In genomic region chr15:69939513-69940440, GRCh38 we compare ENCODE assay signal across 19 cellular contexts.
DNase-seq lines count a peak whose midpoint lies in the region; ATAC-seq and TF ChIP-seq lines count a peak whose summit lies in the region.
"Had no signal": no experiment of that assay in that cellular context is flagged by ENCODE, and none has a peak within 500 bp of the region (broad histone marks: within the 10 kb centered on the region; RNA-seq: fewer than 3 reads in every experiment).

No MANE protein-coding gene starts in this region.

- H3K27me3 ChIP-seq in H9 (ENCODE audit: insufficient read depth, low read length): no peaks in the 10 kb centered on the region
- no peaks in the 10 kb centered on the region for H3K27me3 ChIP-seq in trophoblast cell (ENCODE audit: insufficient read depth, low read length)
- H3K27me3 ChIP-seq: thyroid gland had no signal

- H2BK12ac ChIP-seq in H9 (ENCODE audit: insufficient read length, low read depth, low read length) (no peak overlapping the region), trophoblast cell (ENCODE audit: low read length) (no peak overlapping the region)

- no peak overlapping the region for H2AK5ac ChIP-seq in H9 (ENCODE audit: insufficient read length, low read length)
- no peak overlapping the region for H2AK5ac ChIP-seq in trophoblast cell (ENCODE audit: low read length)

- no peak overlapping the region for H3K4me3 ChIP-seq in trophoblast cell (ENCODE audit: low read depth, low read length)
- H3K4me3 ChIP-seq: thyroid gland had no signal

- no peak overlapping the region for H4K91ac ChIP-seq in H9 (ENCODE audit: insufficient read length, low read depth, low read length)
- no peak overlapping the region for H4K91ac ChIP-seq in trophoblast cell (ENCODE audit: low read depth, low read length)

- H2BK120ac ChIP-seq in H9 (ENCODE audit: low read depth, low read length, poor library complexity, severe bottlenecking): no peak overlapping the region
- no peak overlapping the region for H2BK120ac ChIP-seq in trophoblast cell (ENCODE audit: insufficient read depth, low read length, poor library complexity)

- H3K27me3 Mint-ChIP-seq in H9 (ENCODE audit: low read depth) (peaks cover 3% of the 10 kb centered on the region), activated B cell treated with CpG ODN at 0.5 μM for 24 hours (peaks cover 3% of the 10 kb centered on the region)
- H3K27me3 Mint-ChIP-seq: activated naive CD4-positive, alpha-beta T cell treated with anti-CD3 and anti-CD28 coated beads, Interleukin-2, amount 50 U/mL, for 24 hours had no signal

- intact Hi-C loops in activated B cell treated with CpG ODN at 0.5 μM for 24 hours (cut with micrococcal nuclease): no loop called here

- no peak overlapping the region for H2BK15ac ChIP-seq in H9 (ENCODE audit: low read depth, low read length)

- H2AFZ ChIP-seq in H9 (ENCODE audit: low read length) (no peak overlapping the region), trophoblast cell (ENCODE audit: insufficient read depth, low read length, poor library complexity) (no peak overlapping the region)

- H3K4me2 ChIP-seq in H9 (ENCODE audit: insufficient read depth, insufficient read length, low read length) (no peak overlapping the region), trophoblast cell (ENCODE audit: low read length) (no peak overlapping the region)

- H3K27ac Mint-ChIP-seq in H9: peak overlapping the region in 1 of 3 experiments; percentile 40; a peak in 3 of 7 replicates
- H3K27ac Mint-ChIP-seq in activated B cell treated with CpG ODN at 0.5 μM for 24 hours: peak overlapping the region; percentile 56
- H3K27ac Mint-ChIP-seq: activated CD4-positive, alpha-beta T cell treated with anti-CD3 and anti-CD28 coated beads for 36 hours; activated naive CD4-positive, alpha-beta T cell treated with anti-CD3 and anti-CD28 coated beads, Interleukin-2, amount 50 U/mL, for 24 hours; T-helper 1 cell treated with Interleukin-12 subunit alpha and Interleukin-12 subunit beta and Interleukin-4 antibody, amounts not matched to agents 30 μg/mL and 1 μg/mL, for 36 hours had no signal

- H3K14ac ChIP-seq in H9 (ENCODE audit: insufficient read depth, low read length) (no peak overlapping the region), trophoblast cell (ENCODE audit: low read length) (no peak overlapping the region)

- CTCF ChIA-PET in activated B cell treated with CpG ODN at 0.5 μM for 24 hours (lab: Charles Lee): no interaction called here

- peak; percentile 83 for DNase-seq in H9
- no peak for DNase-seq in activated B cell treated with CpG ODN at 0.5 μM for 24 hours
- peak in 29 of 51 donors; percentile 5 to 65 (median 39) for DNase-seq in hypothalamus (lab: John Stamatoyannopoulos, UW)
- DNase-seq in trophoblast cell: peak; percentile 16 to 46
- no peak for DNase-seq in DMS79 treated with DMSO at 0.1 percent for 48 hours (lab: John Stamatoyannopoulos, UW)
- DNase-seq in HK-2 (ENCODE audit: unreplicated experiment): no peak
- no peak for DNase-seq in activated CD4-positive, alpha-beta T cell treated with anti-CD3 and anti-CD28 coated beads for 1 hour
- no peak for DNase-seq in AG20443 (ENCODE audit: low spot score)
- DNase-seq: activated CD4-positive, alpha-beta T cell treated with anti-CD3 and anti-CD28 coated beads for 36 hours; Calu3; foreskin melanocyte; NCI-H187 treated with DMSO at 0.1 percent for 48 hours; NCI-H524; retina; stimulated activated CD4-positive, alpha-beta T cell treated with anti-CD3 and anti-CD28 coated beads, Interleukin-1b, Interleukin-23, amount 100 ng/mL, for 48 hours; thyroid gland had no signal

- H3K23ac ChIP-seq in H9 (ENCODE audit: insufficient read length, low read depth, low read length) (no peak overlapping the region), trophoblast cell (ENCODE audit: low read length) (no peak overlapping the region)

- no peak overlapping the region for H4K8ac ChIP-seq in H9 (replicated peaks; ENCODE audit: insufficient read length, low read depth, low read length)
- H4K8ac ChIP-seq in trophoblast cell (ENCODE audit: low read depth, low read length): no peak overlapping the region

- H4K5ac ChIP-seq in H9 (ENCODE audit: insufficient read length, low read depth, low read length): no peak overlapping the region

- H3K79me2 ChIP-seq in H9 (ENCODE audit: insufficient read depth, low read length) (no peaks in the 10 kb centered on the region), trophoblast cell (ENCODE audit: control insufficient read depth, insufficient read depth, low read length, poor library complexity) (no peaks in the 10 kb centered on the region)

- ATAC-seq in activated B cell treated with CpG ODN at 0.5 μM for 24 hours (ENCODE audit: low read depth): no peak
- ATAC-seq: activated CD4-positive, alpha-beta T cell treated with anti-CD3 and anti-CD28 coated beads for 36 hours had no signal

- H3K18ac ChIP-seq in H9 (ENCODE audit: insufficient read length, low read depth, low read length) (no peak overlapping the region), trophoblast cell (ENCODE audit: low read length) (no peak overlapping the region)

- H3K4me3 Mint-ChIP-seq in H9: peak overlapping the region in 1 of 2 experiments; percentile 43; a peak in 1 of 5 replicates
- no peak overlapping the region for H3K4me3 Mint-ChIP-seq in activated B cell treated with CpG ODN at 0.5 μM for 24 hours
- H3K4me3 Mint-ChIP-seq: activated CD4-positive, alpha-beta T cell treated with anti-CD3 and anti-CD28 coated beads for 36 hours; activated naive CD4-positive, alpha-beta T cell treated with anti-CD3 and anti-CD28 coated beads, Interleukin-2, amount 50 U/mL, for 24 hours; central memory CD8-positive, alpha-beta T cell; T-helper 1 cell treated with Interleukin-12 subunit alpha and Interleukin-12 subunit beta and Interleukin-4 antibody, amounts not matched to agents 30 μg/mL and 1 μg/mL, for 36 hours had no signal

- H3K4me1 Mint-ChIP-seq in H9 (peaks cover 13 to 33% of the 10 kb centered on the region in 2 experiments), activated B cell treated with CpG ODN at 0.5 μM for 24 hours (peaks cover 2% of the 10 kb centered on the region)
- H3K4me1 Mint-ChIP-seq: activated CD4-positive, alpha-beta T cell treated with anti-CD3 and anti-CD28 coated beads for 36 hours; activated naive CD4-positive, alpha-beta T cell treated with anti-CD3 and anti-CD28 coated beads, Interleukin-2, amount 50 U/mL, for 24 hours had no signal

- no peak overlapping the region for H3T11ph ChIP-seq in H9 (ENCODE audit: low read length)

- POLR2A ChIA-PET in activated B cell treated with CpG ODN at 0.5 μM for 24 hours (lab: Charles Lee): no interaction called here

- no peak overlapping the region for H3K56ac ChIP-seq in H9 (ENCODE audit: insufficient read length, low read depth, low read length)

- H3K9me3 Mint-ChIP-seq in H9 (no peaks in the 10 kb centered on the region; a peak in 1 of 5 replicates), activated B cell treated with CpG ODN at 0.5 μM for 24 hours (peaks cover 7% of the 10 kb centered on the region)
- H3K9me3 Mint-ChIP-seq: central memory CD8-positive, alpha-beta T cell had no signal

- no peaks in the 10 kb centered on the region for H4K20me1 ChIP-seq in H9 (ENCODE audit: control insufficient read depth, insufficient read depth, insufficient read length)

- H4K12ac ChIP-seq in trophoblast cell (ENCODE audit: low read depth, low read length): no peak overlapping the region

- H3K36me3 ChIP-seq in trophoblast cell (ENCODE audit: control insufficient read depth in 1 of 2, insufficient read depth in 2 of 2, low read length in 2 of 2): no peaks in the 10 kb centered on the region
- H3K36me3 ChIP-seq: thyroid gland had no signal

- H3K9me3 ChIP-seq in H9 (ENCODE audit: control insufficient read depth, low read depth, low read length) (peaks cover 2% of the 10 kb centered on the region), trophoblast cell (ENCODE audit: insufficient read depth, low read depth, low read length) (peaks cover under 1% of the 10 kb centered on the region)
- H3K9me3 ChIP-seq: thyroid gland had no signal

- no peak overlapping the region for H2BK20ac ChIP-seq in H9 (ENCODE audit: low read depth, low read length, poor library complexity, severe bottlenecking)

- H3K4ac ChIP-seq in H9 (ENCODE audit: low read depth, low read length): no peak overlapping the region
- H3K4ac ChIP-seq in trophoblast cell (ENCODE audit: low read depth, low read length): no peak overlapping the region

- H3K4me1 ChIP-seq in H9 (ENCODE audit: insufficient read depth, low read length): no peaks in the 10 kb centered on the region
- H3K4me1 ChIP-seq in trophoblast cell (ENCODE audit: control insufficient read depth in 1 of 2, insufficient read depth in 2 of 2, low read length in 2 of 2): peaks cover 3 to 5% of the 10 kb centered on the region in 2 experiments
- H3K4me1 ChIP-seq: thyroid gland had no signal

- no peaks in the 10 kb centered on the region for H3K79me1 ChIP-seq in H9 (ENCODE audit: insufficient read depth, low read depth, low read length, poor library complexity, severe bottlenecking)
- no peaks in the 10 kb centered on the region for H3K79me1 ChIP-seq in trophoblast cell (ENCODE audit: low read length)

- H3K36me3 Mint-ChIP-seq in H9 (ENCODE audit: insufficient read depth in 1 of 3, low read depth in 3 of 3) (peaks cover 0 to 11% (median 0%) of the 10 kb centered on the region in 3 experiments; a peak in 3 of 7 replicates), activated B cell treated with CpG ODN at 0.5 μM for 24 hours (ENCODE audit: low read depth) (no peaks in the 10 kb centered on the region)
- H3K36me3 Mint-ChIP-seq: activated naive CD4-positive, alpha-beta T cell treated with anti-CD3 and anti-CD28 coated beads, Interleukin-2, amount 50 U/mL, for 24 hours had no signal

- H3K27ac ChIP-seq in H9 (ENCODE audit: insufficient read length, low read depth, low read length): no peak overlapping the region
- no peak overlapping the region for H3K27ac ChIP-seq in trophoblast cell (ENCODE audit: low read depth, low read length)
- H3K27ac ChIP-seq: thyroid gland had no signal

- H3K23me2 ChIP-seq in H9 (ENCODE audit: insufficient read length, low read depth, low read length, poor library complexity, severe bottlenecking): no peaks in the 10 kb centered on the region

- TF ChIP-seq CTCF in H9 (conservative IDR thresholded peaks at IDR 0.05): no peak
- TF ChIP-seq CTCF in activated B cell treated with CpG ODN at 0.5 μM for 24 hours (IDR thresholded peaks at IDR 0.05): no peak

- H2BK5ac ChIP-seq in H9 (ENCODE audit: insufficient read length, low read length) (no peak overlapping the region), trophoblast cell (ENCODE audit: low read depth, low read length, poor library complexity) (no peak overlapping the region)

- WGBS in H9 (ENCODE audit: extremely low coverage, insufficient read length, low lambda C conversion rate): no CpG with 5 or more reads among the region's 7 CpGs
- WGBS in trophoblast cell (ENCODE audit: extremely low coverage, insufficient coverage, insufficient read length): no CpG with 5 or more reads among the region's 7 CpGs

- H3K9ac ChIP-seq in H9 (ENCODE audit: extremely low read depth, insufficient read length, low read length) (no peak overlapping the region), trophoblast cell (ENCODE audit: low read length) (no peak overlapping the region)

Comparison
In these comparisons a context has a peak if more than half of its experiments do, and no peak if none do; other contexts are left out.
1. DNase-seq: peak in H9 (single experiment), hypothalamus (29 of 51) and trophoblast cell (2 of 2); none in activated B cell treated with CpG ODN at 0.5 μM for 24 hours (single experiment), DMS79 treated with DMSO at 0.1 percent for 48 hours (single experiment), HK-2 (single experiment), activated CD4-positive, alpha-beta T cell treated with anti-CD3 and anti-CD28 coated beads for 1 hour (single experiment) and AG20443 (single experiment).